ENCODE assay signal across 1 cellular context in the genomic region with DNA sequence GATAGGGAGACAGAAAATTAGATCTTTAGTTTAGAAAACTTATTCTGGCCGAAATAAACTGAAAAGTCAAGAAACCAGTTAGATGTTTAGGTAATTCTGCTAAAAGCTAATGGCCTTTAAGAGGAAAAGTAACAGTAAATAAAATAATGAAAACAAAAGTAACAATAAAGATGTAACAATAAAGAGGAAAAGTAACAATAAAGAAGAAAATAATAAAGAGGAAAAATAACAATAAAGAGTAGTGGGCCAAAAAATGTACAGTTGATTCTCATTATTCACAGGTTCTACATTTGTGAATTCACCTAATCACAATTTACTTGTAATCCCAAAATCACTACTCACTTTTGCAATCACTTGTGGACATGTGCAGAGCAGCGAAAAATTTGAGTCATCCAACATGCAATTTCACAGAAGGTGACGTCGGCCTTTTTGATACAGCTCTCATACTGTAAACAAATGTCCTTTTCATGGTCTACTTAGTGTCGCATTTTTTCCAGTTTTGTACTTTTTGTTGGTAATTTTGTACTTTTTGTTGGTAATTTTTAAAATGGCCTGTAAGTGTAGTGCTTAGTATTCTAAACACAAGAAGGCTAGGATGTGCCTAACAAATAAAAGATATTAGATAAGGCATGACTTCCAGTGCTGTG.
TF ChIP-seq lines count a peak whose summit lies in the region.

No MANE protein-coding gene starts in this region.

TF ChIP-seq in HEK293, 187 proteins besides CTCF, POLR2A, EP300 and RAD21 (continued from another document):
- TF ChIP-seq ZNF175 (tag by site-specific recombination; IDR thresholded peaks at IDR 0.05): no peak
- TF ChIP-seq ZBTB44 (tag by site-specific recombination; IDR thresholded peaks at IDR 0.05): peak; percentile 76
